Comparison of ENCODE assay signal across 12 cellular contexts in genomic region chr6:33017694-33018353, GRCh38. TPM values are rescaled to one million over a fixed set of nuclear protein-coding genes. Genes with fewer than 3 reads are reported as not detected.
DNase-seq lines count a peak whose midpoint lies in the region; ATAC-seq and TF ChIP-seq lines count a peak whose summit lies in the region.
"Had no signal": no experiment of that assay in that cellular context is flagged by ENCODE, and none has a peak within 500 bp of the region (broad histone marks: within the 10 kb centered on the region; RNA-seq: fewer than 3 reads in every experiment).

No MANE protein-coding gene starts in this region.

- H3K9me3 ChIP-seq in spleen (no peaks in the 10 kb centered on the region), osteoblast (ENCODE audit: low read depth, low read length) (no peaks in the 10 kb centered on the region)

- H3K4me1 Mint-ChIP-seq in effector memory CD8-positive, alpha-beta T cell (ENCODE audit: low read depth in 2 of 2) = peaks cover 23 to 32% of the 10 kb centered on the region in 2 donors

- no peak overlapping the region for H3K4me2 ChIP-seq in osteoblast (ENCODE audit: insufficient read depth, low read length)

- H3K4me3 Mint-ChIP-seq in effector memory CD8-positive, alpha-beta T cell = peak overlapping the region in 1 of 2 donors; percentile 77

- no peaks in the 10 kb centered on the region for H3K9me3 Mint-ChIP-seq in effector memory CD8-positive, alpha-beta T cell

- peak; percentile 27 for DNase-seq in SKM-1 treated with dmso at 0.1 percent for 144 hours (lab: John Stamatoyannopoulos, UW; ENCODE audit: unreplicated experiment)
- DNase-seq in SKM-1 (lab: John Stamatoyannopoulos, UW; ENCODE audit: unreplicated experiment) = no peak
- peak; percentile 32 for DNase-seq in KBM-7
- DNase-seq in effector memory CD8-positive, alpha-beta T cell = no peak
- no peak for DNase-seq in spleen
- DNase-seq in NCI-H128 (lab: John Stamatoyannopoulos, UW; ENCODE audit: unreplicated experiment) = no peak
- no peak for DNase-seq in osteoblast (ENCODE audit: insufficient read length, low spot score, missing footprints)
- DNase-seq in stimulated activated naive CD4-positive, alpha-beta T cell treated with Interleukin-2 at 50 U/mL for 16 hours (lab: John Stamatoyannopoulos, UW) = no peak
- DNase-seq: DMS79, NCI-H1436 had no signal

- no peak for ATAC-seq in effector memory CD8-positive, alpha-beta T cell (replicated peaks)

- H3K36me3 Mint-ChIP-seq in effector memory CD8-positive, alpha-beta T cell (ENCODE audit: insufficient read depth) = no peaks in the 10 kb centered on the region

- no peaks in the 10 kb centered on the region for H3K36me3 ChIP-seq in spleen
- no peaks in the 10 kb centered on the region for H3K36me3 ChIP-seq in osteoblast (ENCODE audit: insufficient read depth, low read length)

- H3K27ac ChIP-seq in spleen (peak overlapping the region; percentile 87 to 95 (median 88)), osteoblast (ENCODE audit: low read depth, low read length) (no peak overlapping the region)
- H3K27ac ChIP-seq: SK-N-MC had no signal

- 45 to 75% (median 57%) methylated on average over 3 of the region's 3 CpGs for WGBS in spleen, 5 donors

- H3K27me3 ChIP-seq in spleen (replicated peaks in 1 of 7) (no peaks in the 10 kb centered on the region), osteoblast (ENCODE audit: insufficient read depth, low read length) (peaks cover 18% of the 10 kb centered on the region)

- no peak for TF ChIP-seq CTCF in spleen (IDR thresholded peaks at IDR 0.05 in 8 of 11, conservative IDR thresholded peaks at IDR 0.05 in 3 of 11)
- no peak for TF ChIP-seq CTCF in osteoblast (IDR thresholded peaks at IDR 0.05; ENCODE audit: extremely low read depth, low read depth, low read length)

- peak overlapping the region; percentile 84 to 86 for H3K27ac Mint-ChIP-seq in effector memory CD8-positive, alpha-beta T cell

- no peaks in the 10 kb centered on the region for H4K20me1 ChIP-seq in osteoblast (ENCODE audit: insufficient read depth, low read length)

- intact Hi-C loops in spleen (cut with DNase I; ENCODE audit: low total_unique reads) = loop anchor here (5.0 to 10.0 kb wide), 2 partner anchors 54 to 127 kb away; partner anchors contain the start of gene HLA-DPA1

- no peak for TF ChIP-seq POLR2A in spleen (IDR thresholded peaks at IDR 0.05)

- peaks cover 32 to 59% (median 52%) of the 10 kb centered on the region in 6 donors for H3K4me1 ChIP-seq in spleen
- H3K4me1 ChIP-seq in osteoblast (ENCODE audit: insufficient read depth, low read length) = peaks cover 6% of the 10 kb centered on the region

- no peak overlapping the region for H2AFZ ChIP-seq in osteoblast (ENCODE audit: low read length)

- H3K4me3 ChIP-seq in spleen = no peak overlapping the region
- H3K4me3 ChIP-seq in osteoblast (ENCODE audit: insufficient read depth, low read length) = no peak overlapping the region
- H3K4me3 ChIP-seq: SK-N-MC had no signal

- peaks cover 0 to 6% of the 10 kb centered on the region in 2 donors for H3K27me3 Mint-ChIP-seq in effector memory CD8-positive, alpha-beta T cell

- in situ Hi-C loops in KBM-7 (cut with MboI; ENCODE audit: low pct_unique_long_range_greater_than_20kb, low sequenced_read_pairs) = no loop called here

- H3K79me2 ChIP-seq in osteoblast (ENCODE audit: insufficient read depth, low read length) = no peaks in the 10 kb centered on the region

RNA-seq across cellular contexts. Expression of gene HLA-DOA, which starts 8.4 kb away (rescaled TPM):
- total RNA-seq in spleen = 10 to 100 TPM; 30.8 to 89.5 (median 68.6) TPM
- 10 to 100 TPM; 36.9 to 48.7 (median 40.0) TPM for polyA plus RNA-seq in spleen
- under 0.01 and 2.4 TPM in 2 replicates for total RNA-seq in osteoblast
- total RNA-seq: A172 had no signal

RNA-seq across cellular contexts. Expression of gene BRD2, which starts 49.4 kb away (rescaled TPM):
- total RNA-seq in spleen (100 to 1,000 TPM; 169 to 277 (median 234) TPM), osteoblast (116 and 119 TPM in 2 replicates)
- polyA plus RNA-seq in spleen = 100 to 1,000 TPM in 2 of 3 donors, 10 to 100 TPM in 1; 80.5 to 127 (median 103) TPM

RNA-seq across cellular contexts. Expression of gene HLA-DPA1, which starts 55.6 kb away (rescaled TPM):
- total RNA-seq in spleen = 100 to 1,000 TPM; 253 to 621 (median 517) TPM
- polyA plus RNA-seq in spleen = 100 to 1,000 TPM; 346 to 466 (median 352) TPM
- total RNA-seq in osteoblast = 5.4 and 30.4 TPM in 2 replicates

RNA-seq across cellular contexts. Expression of gene HLA-DPB1, which starts 58.0 kb away (rescaled TPM):
- total RNA-seq in spleen (100 to 1,000 TPM; 209 to 647 (median 414) TPM), osteoblast (8.7 and 12.4 TPM in 2 replicates)
- 100 to 1,000 TPM; 543 to 817 (median 574) TPM for polyA plus RNA-seq in spleen
- total RNA-seq: A172 had no signal

Comparison
In these comparisons a context has a peak if more than half of its experiments do, and no peak if none do; other contexts are left out.
1. DNase-seq: peak in SKM-1 treated with dmso at 0.1 percent for 144 hours (single experiment) and KBM-7 (single experiment); none in SKM-1 (single experiment), effector memory CD8-positive, alpha-beta T cell (0 of 3), spleen (single experiment), NCI-H128 (single experiment), osteoblast (single experiment) and stimulated activated naive CD4-positive, alpha-beta T cell treated with Interleukin-2 at 50 U/mL for 16 hours (single experiment).